In genomic region chr19:18304194-18304495, GRCh38 we compare ENCODE assay signal across 8 cellular contexts. TPM values are rescaled to one million over a fixed set of nuclear protein-coding genes. Genes with fewer than 3 reads are reported as not detected.
DNase-seq lines count a peak whose midpoint lies in the region; ATAC-seq and TF ChIP-seq lines count a peak whose summit lies in the region.

No MANE protein-coding gene starts in this region.

- H3K9me3 ChIP-seq in AG04450 (ENCODE audit: control insufficient read depth, insufficient read depth, low read length) (no peaks in the 10 kb centered on the region; the same call in 1 of the 2 replicates), ascending aorta (no peaks in the 10 kb centered on the region), mesenchymal stem cell (ENCODE audit: control insufficient read depth, low read length) (no peaks in the 10 kb centered on the region), upper lobe of left lung (no peaks in the 10 kb centered on the region), MG63 (no peaks in the 10 kb centered on the region)

- DNase-seq in AG04450 (ENCODE audit: low read depth, low spot score) (no peak), ascending aorta (ENCODE audit: low spot score in 2 of 2) (peak in 1 of 2 donors; percentile 73), mesenchymal stem cell (no peak), upper lobe of left lung (no peak), MG63 (no peak), SK-N-DZ (ENCODE audit: low spot score) (no peak)

- H4K8ac ChIP-seq in mesenchymal stem cell (ENCODE audit: low read length), result peak overlapping the region; percentile 97

- POLR2A ChIA-PET in AG04450 (lab: Yijun Ruan, JAX), result interaction anchor here (1.0 to 2.4 kb wide), 5 partner anchors 11 to 24 kb away, joined by 4 to 110 read pairs (median 13); partner anchors contain the start of genes JUND and LSM4

- no peak overlapping the region for H3K23ac ChIP-seq in mesenchymal stem cell (ENCODE audit: low read length in 2 of 2)

- intact Hi-C loops in ascending aorta (cut with DNase I), result loop anchor here (1.0 kb wide), 2 partner anchors 12 to 19 kb away; partner anchors contain the start of gene LSM4

- WGBS in mesenchymal stem cell, result 41% methylated on average over 2 of the region's 2 CpGs
- 8 to 23% methylated on average over 2 of the region's 2 CpGs for WGBS in upper lobe of left lung, 2 donors

- H2AFZ ChIP-seq in mesenchymal stem cell (ENCODE audit: low read depth, low read length), result no peak overlapping the region

- H3K4ac ChIP-seq in mesenchymal stem cell (ENCODE audit: low read depth in 1 of 2, low read length in 2 of 2), result peak overlapping the region; percentile 76 to 97

- peak overlapping the region; percentile 98 for H4K91ac ChIP-seq in mesenchymal stem cell (ENCODE audit: low read length)

- peak overlapping the region; percentile 98 for H3K27ac ChIP-seq in AG04450 (ENCODE audit: low read depth, low read length)
- H3K27ac ChIP-seq in ascending aorta, result peak overlapping the region; percentile 98 to 100
- H3K27ac ChIP-seq in mesenchymal stem cell (ENCODE audit: low read length, poor library complexity, severe bottlenecking), result peak overlapping the region; percentile 98
- peak overlapping the region; percentile 93 to 98 (median 96) for H3K27ac ChIP-seq in upper lobe of left lung

- H3K4me1 ChIP-seq in ascending aorta (peaks cover 41 to 77% of the 10 kb centered on the region in 2 donors), mesenchymal stem cell (ENCODE audit: control insufficient read depth, insufficient read depth, low read depth, low read length) (peaks cover 36% of the 10 kb centered on the region), upper lobe of left lung (peaks cover 47 to 79% (median 67%) of the 10 kb centered on the region in 4 donors)

- peak overlapping the region; percentile 93 to 98 for H3K18ac ChIP-seq in mesenchymal stem cell (ENCODE audit: low read depth in 1 of 2, low read length in 2 of 2)

- H2AK5ac ChIP-seq in mesenchymal stem cell (ENCODE audit: low read length, severe bottlenecking), result peak overlapping the region; percentile 67

- peaks cover 2% of the 10 kb centered on the region for H3K79me1 ChIP-seq in mesenchymal stem cell (replicated peaks; ENCODE audit: low read length, poor library complexity, severe bottlenecking)

- peak overlapping the region; percentile 96 for H2BK120ac ChIP-seq in mesenchymal stem cell (ENCODE audit: low read depth, low read length)

- CTCF ChIA-PET in AG04450 (lab: Charles Lee), result interaction anchor here (1.3 kb wide), 1 partner anchor 25 kb away, joined by 7 read pairs; no protein-coding TSS in a partner anchor

- peak overlapping the region; percentile 98 to 99 for H2BK12ac ChIP-seq in mesenchymal stem cell (ENCODE audit: low read length in 2 of 2)

- peak overlapping the region; percentile 82 for H2BK15ac ChIP-seq in mesenchymal stem cell (ENCODE audit: low read depth, poor library complexity, severe bottlenecking)

- no peak overlapping the region for H3K4me3 ChIP-seq in AG04450 (ENCODE audit: low read depth, low read length)
- peak overlapping the region; percentile 60 for H3K4me3 ChIP-seq in ascending aorta
- H3K4me3 ChIP-seq in mesenchymal stem cell (ENCODE audit: insufficient read depth in 1 of 2, low read depth in 1 of 2, low read length in 2 of 2), result peak overlapping the region in 1 of 2 experiments; percentile 66
- peak overlapping the region in 3 of 4 donors; percentile 21 to 49 (median 47) for H3K4me3 ChIP-seq in upper lobe of left lung
- H3K4me3 ChIP-seq in MG63, result no peak overlapping the region

- TF ChIP-seq CTCF in AG04450 (IDR thresholded peaks at IDR 0.05; ENCODE audit: low read depth, low read length), result no peak
- no peak for TF ChIP-seq CTCF in ascending aorta (IDR thresholded peaks at IDR 0.05)
- no peak for TF ChIP-seq CTCF in upper lobe of left lung (IDR thresholded peaks at IDR 0.05)

- no peak for TF ChIP-seq EP300 in upper lobe of left lung (IDR thresholded peaks at IDR 0.05)

- no peak for TF ChIP-seq POLR2A in upper lobe of left lung (IDR thresholded peaks at IDR 0.05)

- ATAC-seq in HG02885 (IDR thresholded peaks at IDR 0.05; ENCODE audit: poor library complexity, unreplicated experiment) (peak; percentile 3), upper lobe of left lung (ENCODE audit: low FRiP score in 2 of 2) (no peak), HG02759 (IDR thresholded peaks at IDR 0.05; ENCODE audit: unreplicated experiment) (no peak)

- H3K9ac ChIP-seq in mesenchymal stem cell (ENCODE audit: low read length), result peak overlapping the region; percentile 91

- peak overlapping the region in 1 of 2 experiments; percentile 90 for H3K14ac ChIP-seq in mesenchymal stem cell (ENCODE audit: low read length in 2 of 2)

- H3K4me2 ChIP-seq in mesenchymal stem cell (ENCODE audit: low read length, poor library complexity, severe bottlenecking), result peak overlapping the region; percentile 27

- H3K36me3 ChIP-seq in ascending aorta, result no peaks in the 10 kb centered on the region
- H3K36me3 ChIP-seq in mesenchymal stem cell (ENCODE audit: control insufficient read depth in 1 of 2, insufficient read depth in 2 of 2, low read depth in 1 of 2, low read length in 2 of 2), result peaks cover 8 to 38% of the 10 kb centered on the region in 2 experiments
- H3K36me3 ChIP-seq in upper lobe of left lung, result peaks cover 0 to 19% (median 10%) of the 10 kb centered on the region in 4 donors
- peaks cover 33% of the 10 kb centered on the region for H3K36me3 ChIP-seq in MG63

- H3K27me3 ChIP-seq in AG04450 (ENCODE audit: control insufficient read depth, insufficient read depth, low read length), result no peaks in the 10 kb centered on the region
- H3K27me3 ChIP-seq in ascending aorta, result no peaks in the 10 kb centered on the region
- no peaks in the 10 kb centered on the region for H3K27me3 ChIP-seq in mesenchymal stem cell (ENCODE audit: control insufficient read depth in 1 of 2, insufficient read depth in 1 of 2, low read length in 2 of 2)
- H3K27me3 ChIP-seq in upper lobe of left lung, result no peaks in the 10 kb centered on the region
- no peaks in the 10 kb centered on the region for H3K27me3 ChIP-seq in MG63

- H2BK5ac ChIP-seq in mesenchymal stem cell (ENCODE audit: low read depth, low read length, poor library complexity, severe bottlenecking), result peak overlapping the region; percentile 96

RNA-seq across cellular contexts. Expression of gene LSM4, which starts 18.7 kb away (rescaled TPM):
- 58.6 and 69.3 TPM in 2 replicates for polyA plus RNA-seq in AG04450 (2011; rRNA removed)
- 22.1 and 25.7 TPM in 2 replicates for polyA minus RNA-seq in AG04450 (2011; rRNA and poly(A)+ RNA removed)
- total RNA-seq in ascending aorta, result 62.5 TPM
- 97.6 TPM for polyA plus RNA-seq in mesenchymal stem cell (2013, experiment 1 of 2)
- polyA plus RNA-seq in mesenchymal stem cell (2013, experiment 2 of 2), result 98.6 TPM
- total RNA-seq in upper lobe of left lung, result 100 to 1,000 TPM in 4 of 6 donors, 10 to 100 TPM in 2; 39.8 to 147 (median 107) TPM
- 335 and 636 TPM in 2 replicates for total RNA-seq in MG63 (2014; rRNA removed; shearing (Covaris generic); ENCODE audit: low replicate concordance)
- 531 and 764 TPM in 2 replicates for polyA plus RNA-seq in SK-N-DZ (2014; cell fraction: cytosol; rRNA removed)
- 542 and 583 TPM in 2 replicates for polyA plus RNA-seq in SK-N-DZ (2014; cell fraction: nucleus; rRNA removed)

RNA-seq across cellular contexts. Expression of gene JUND, which starts 22.7 kb away (rescaled TPM):
- 48.6 and 67.8 TPM in 2 replicates for polyA plus RNA-seq in AG04450 (2011; rRNA removed)
- 30.6 and 31.7 TPM in 2 replicates for polyA minus RNA-seq in AG04450 (2011; rRNA and poly(A)+ RNA removed)
- 3,570 TPM for total RNA-seq in ascending aorta
- 173 TPM for polyA plus RNA-seq in mesenchymal stem cell (2013, experiment 1 of 2)
- 178 TPM for polyA plus RNA-seq in mesenchymal stem cell (2013, experiment 2 of 2)
- total RNA-seq in upper lobe of left lung, result 1,000 to 10,000 TPM in 1 of 6 donors, 100 to 1,000 TPM in 5; 281 to 1,101 (median 639) TPM
- 85.7 and 102 TPM in 2 replicates for total RNA-seq in MG63 (2014; rRNA removed; shearing (Covaris generic); ENCODE audit: low replicate concordance)
- 80.4 and 92.1 TPM in 2 replicates for polyA plus RNA-seq in SK-N-DZ (2014; cell fraction: cytosol; rRNA removed)
- polyA plus RNA-seq in SK-N-DZ (2014; cell fraction: nucleus; rRNA removed), result 28.1 and 57.8 TPM in 2 replicates

RNA-seq across cellular contexts. Expression of gene IQCN, which starts 29.9 kb away (rescaled TPM):
- 0.45 and 0.53 TPM in 2 replicates for polyA plus RNA-seq in AG04450 (2011; rRNA removed)
- polyA minus RNA-seq in AG04450 (2011; rRNA and poly(A)+ RNA removed), result 1.5 and 1.6 TPM in 2 replicates
- 51.2 TPM for total RNA-seq in ascending aorta
- polyA plus RNA-seq in mesenchymal stem cell (2013, experiment 1 of 2), result 0.30 TPM
- polyA plus RNA-seq in mesenchymal stem cell (2013, experiment 2 of 2), result 0.33 TPM
- total RNA-seq in upper lobe of left lung, result 10 to 100 TPM in 3 of 6 donors, 1 to 10 TPM in 3; 6.3 to 58.7 (median 11.7) TPM
- total RNA-seq in MG63 (2014; rRNA removed; shearing (Covaris generic); ENCODE audit: low replicate concordance), result 0.03 and 0.05 TPM in 2 replicates
- 0.29 TPM in 1 of 2 replicates, not detected in the other for polyA plus RNA-seq in SK-N-DZ (2014; cell fraction: cytosol; rRNA removed)
- 0.04 and 1.1 TPM in 2 replicates for polyA plus RNA-seq in SK-N-DZ (2014; cell fraction: nucleus; rRNA removed)

RNA-seq across cellular contexts. Expression of gene PGPEP1, which starts 36.3 kb away (rescaled TPM):
- polyA plus RNA-seq in AG04450 (2011; rRNA removed), result 22.0 and 29.1 TPM in 2 replicates
- 78.8 and 120 TPM in 2 replicates for polyA minus RNA-seq in AG04450 (2011; rRNA and poly(A)+ RNA removed)
- total RNA-seq in ascending aorta, result 14.8 TPM
- 69.3 TPM for polyA plus RNA-seq in mesenchymal stem cell (2013, experiment 1 of 2)
- 64.4 TPM for polyA plus RNA-seq in mesenchymal stem cell (2013, experiment 2 of 2)
- total RNA-seq in upper lobe of left lung, result 10 to 100 TPM; 15.5 to 42.8 (median 28.1) TPM
- total RNA-seq in MG63 (2014; rRNA removed; shearing (Covaris generic); ENCODE audit: low replicate concordance), result 5.5 and 11.2 TPM in 2 replicates
- polyA plus RNA-seq in SK-N-DZ (2014; cell fraction: cytosol; rRNA removed), result 0.05 and 0.13 TPM in 2 replicates
- polyA plus RNA-seq in SK-N-DZ (2014; cell fraction: nucleus; rRNA removed), result not detected in 2 replicates

Comparison
In these comparisons a context has a peak if more than half of its experiments do, and no peak if none do; other contexts are left out.
1. H3K4me3 ChIP-seq: peak in ascending aorta (2 of 2) and upper lobe of left lung (3 of 4); none in AG04450 (single experiment) and MG63 (single experiment).
2. Peak in every context shown above with its lines, with median percentiles within 50 percentile points of each other: H3K27ac ChIP-seq.